In the genomic region with DNA sequence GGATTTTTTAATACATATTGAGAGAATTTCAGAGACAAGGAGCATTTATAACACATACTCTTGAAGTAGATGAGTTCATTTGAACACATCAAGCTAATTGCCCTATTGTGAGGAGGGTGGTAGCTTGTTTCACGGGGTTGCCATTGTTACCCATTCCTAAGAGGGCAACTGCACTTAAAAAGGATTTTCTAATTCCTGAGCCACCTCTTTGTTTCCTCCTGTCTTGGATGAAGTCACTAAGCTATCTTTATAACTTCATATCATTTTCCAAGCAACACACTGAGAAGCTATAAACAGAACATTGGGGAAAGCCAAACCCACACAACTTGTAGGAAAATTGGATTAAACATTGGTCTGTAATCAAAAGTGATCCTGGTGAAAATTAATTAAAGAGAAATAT, we compare ENCODE assay signal across 25 cellular contexts.
DNase-seq lines count a peak whose midpoint lies in the region; ATAC-seq and FAIRE-seq lines count a peak whose summit lies in the region.
"Had no signal": no experiment of that assay in that cellular context is flagged by ENCODE, and none has a peak within 500 bp of the region (broad histone marks: within the 10 kb centered on the region; RNA-seq: fewer than 3 reads in every experiment).

No MANE protein-coding gene starts in this region.

- no peaks in the 10 kb centered on the region for H3K9me3 ChIP-seq in muscle layer of duodenum (ENCODE audit: control insufficient read depth in 1 of 2, low read length in 2 of 2)
- no peaks in the 10 kb centered on the region for H3K9me3 ChIP-seq in skeletal muscle tissue (ENCODE audit: control insufficient read depth in 3 of 3, low read length in 3 of 3)
- H3K9me3 ChIP-seq: BLaER1, Caco-2, HAP-1, MG63, Peyer's patch, SJSA1 had no signal

- FAIRE-seq in urothelium cell line (lab: Jason Lieb, UNC): no peak
- FAIRE-seq: G401.6, GM12892 had no signal

- H3K27ac ChIP-seq in muscle layer of duodenum (ENCODE audit: low read length) (peak overlapping the region; percentile 4), skeletal muscle tissue (ENCODE audit: low read depth, low read length) (peak overlapping the region; percentile 92)
- H3K27ac ChIP-seq: 22Rv1, BLaER1, Peyer's patch, SJSA1 had no signal

- H3K27me3 ChIP-seq in muscle layer of duodenum (ENCODE audit: low read depth, low read length) (no peaks in the 10 kb centered on the region), skeletal muscle tissue (ENCODE audit: control insufficient read depth in 3 of 3, insufficient read depth in 3 of 3, low read length in 3 of 3) (no peaks in the 10 kb centered on the region)
- H3K27me3 ChIP-seq: BLaER1, MG63, Peyer's patch, SJSA1 had no signal

- peak; percentile 59 for DNase-seq in DMS79 treated with DMSO at 0.1 percent for 48 hours (lab: John Stamatoyannopoulos, UW)
- no peak for DNase-seq in DMS79 (lab: John Stamatoyannopoulos, UW)
- no peak for DNase-seq in Right ventricle myocardium superior
- no peak for DNase-seq in cardiac septum (ENCODE audit: low spot score)
- no peak for DNase-seq in urothelium cell line (ENCODE audit: low spot score)
- DNase-seq in NOMO-1 treated with dmso at 0.1 percent for 144 hours (lab: John Stamatoyannopoulos, UW; ENCODE audit: unreplicated experiment): no peak
- DNase-seq: ACHN; Caco-2; CD4-positive, alpha-beta memory T cell; Kasumi-1; MG63; NCI-H1694; NCI-H2081; NCI-H510A treated with DMSO at 0.1 percent for 48 hours; NCI-H82; Peyer's patch had no signal

- H3K4me3 ChIP-seq in muscle layer of duodenum (ENCODE audit: low read depth in 1 of 2, low read length in 2 of 2) (no peak overlapping the region), skeletal muscle tissue (ENCODE audit: low read length in 3 of 3) (peak overlapping the region in 1 of 3 donors; percentile 61)
- H3K4me3 ChIP-seq: BLaER1, GM23338, HAP-1, MG63, Peyer's patch, SJSA1 had no signal

- H3K4me1 ChIP-seq in muscle layer of duodenum (ENCODE audit: control insufficient read depth in 1 of 2, insufficient read depth in 2 of 2, low read length in 2 of 2) (peaks cover 0 to 7% of the 10 kb centered on the region in 2 donors), skeletal muscle tissue (ENCODE audit: control insufficient read depth in 3 of 3, insufficient read depth in 3 of 3, low read length in 3 of 3) (peaks cover 11 to 22% (median 16%) of the 10 kb centered on the region in 3 donors)
- H3K4me1 ChIP-seq: BLaER1, Caco-2, HAP-1, Peyer's patch, SJSA1 had no signal

- no peaks in the 10 kb centered on the region for H3K36me3 ChIP-seq in muscle layer of duodenum (ENCODE audit: control insufficient read depth in 1 of 2, insufficient read depth in 2 of 2, low read length in 2 of 2)
- no peaks in the 10 kb centered on the region for H3K36me3 ChIP-seq in skeletal muscle tissue (ENCODE audit: control insufficient read depth in 3 of 3, insufficient read depth in 3 of 3, low read length in 3 of 3)
- H3K36me3 ChIP-seq: BLaER1, HAP-1, MG63, Peyer's patch, SJSA1 had no signal

- intact Hi-C loops in Right ventricle myocardium superior (cut with DNase I) (no loop called here), cardiac septum (cut with DNase I) (no loop called here)

- peak overlapping the region in 2 of 3 donors; percentile 46 to 62 for H3K9ac ChIP-seq in skeletal muscle tissue (ENCODE audit: low read depth in 1 of 3, low read length in 3 of 3)
- H3K9ac ChIP-seq: BLaER1 had no signal

- ATAC-seq in Right ventricle myocardium superior (ENCODE audit: poor library complexity): peak; percentile 46
- ATAC-seq: GM23338 had no signal
